Comparison of ENCODE assay signal across 11 cellular contexts in the genomic region with DNA sequence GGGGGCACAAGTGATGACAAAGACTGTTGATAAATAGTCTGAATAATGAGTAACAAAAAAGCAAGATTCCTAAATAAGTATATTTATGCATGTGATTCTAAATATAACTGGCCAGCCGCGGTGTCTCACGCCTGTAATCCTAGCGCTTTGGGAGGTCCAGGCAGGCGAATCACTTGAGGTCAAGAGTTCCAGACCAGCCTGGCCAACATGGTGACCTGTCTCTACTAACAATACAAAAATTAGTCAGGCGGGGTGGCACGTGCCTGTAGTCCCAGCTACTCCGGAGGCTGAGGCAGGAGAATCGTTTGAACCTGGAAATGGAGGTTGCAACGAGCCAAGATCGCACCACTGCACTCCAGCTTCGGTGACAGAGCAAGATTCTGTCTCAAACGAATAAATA.
"Had no signal": no experiment of that assay in that cellular context is flagged by ENCODE, and none has a peak within 500 bp of the region (broad histone marks: within the 10 kb centered on the region; RNA-seq: fewer than 3 reads in every experiment).

No MANE protein-coding gene starts in this region.

- H3K4me3 ChIP-seq: gastroesophageal sphincter, thyroid gland had no signal

- H3K9me3 ChIP-seq: gastroesophageal sphincter, thyroid gland had no signal

- H3K27ac ChIP-seq: brain microvascular endothelial cell, thyroid gland had no signal

- DNase-seq: activated CD4-positive, alpha-beta T cell treated with anti-CD3 and anti-CD28 coated beads for 4 hours; activated effector memory CD4-positive, alpha-beta T cell treated with anti-CD3 and anti-CD28 coated beads, Interleukin-2, amount 50 U/mL, for 16 hours; amygdala; brain microvascular endothelial cell; dermis blood vessel endothelial cell; left ventricle myocardium superior; mesendoderm; right cardiac atrium; stimulated activated CD4-positive, alpha-beta T cell treated with anti-CD3 and anti-CD28 coated beads, Interleukin-12 subunit alpha, Interleukin-12 subunit beta, amount 100 ng/mL, for 4 hours; thyroid gland had no signal

- H3K27me3 ChIP-seq: brain microvascular endothelial cell, gastroesophageal sphincter, thyroid gland had no signal

- H3K36me3 ChIP-seq: brain microvascular endothelial cell, gastroesophageal sphincter, thyroid gland had no signal

- ATAC-seq: gastroesophageal sphincter, left ventricle myocardium superior, right cardiac atrium had no signal
